10 cellular contexts compared by ENCODE assay signal in genomic region chr14:68147331-68147730, GRCh38.
DNase-seq lines count a peak whose midpoint lies in the region; ATAC-seq and TF ChIP-seq lines count a peak whose summit lies in the region.
"Had no signal": no experiment of that assay in that cellular context is flagged by ENCODE, and none has a peak within 500 bp of the region (broad histone marks: within the 10 kb centered on the region; RNA-seq: fewer than 3 reads in every experiment).

No MANE protein-coding gene starts in this region.

- no peak for TF ChIP-seq EP300 in sigmoid colon (IDR thresholded peaks at IDR 0.05)

- peak overlapping the region; percentile 99 for H3K27ac ChIP-seq in RWPE2 (ENCODE audit: poor library complexity, severe bottlenecking)
- peak overlapping the region; percentile 86 to 92 (median 88) for H3K27ac ChIP-seq in sigmoid colon

- no peaks in the 10 kb centered on the region for H3K27me3 ChIP-seq in RWPE2 (ENCODE audit: insufficient read depth, poor library complexity, severe bottlenecking)
- H3K27me3 ChIP-seq in sigmoid colon = no peaks in the 10 kb centered on the region
- H3K27me3 ChIP-seq: right atrium auricular region had no signal

- ATAC-seq in RWPE2 (ENCODE audit: low read depth) (peak; percentile 25; the same call in 2 of the 3 replicates), HG03378 (IDR thresholded peaks at IDR 0.05; ENCODE audit: unreplicated experiment) (no peak)

- intact Hi-C loops in sigmoid colon (cut with DNase I) = loop anchor here (10.0 kb wide), 1 partner anchor 247 kb away; no protein-coding TSS in a partner anchor
- intact Hi-C loops in posterior cingulate gyrus (cut with DNase I) = no loop called here

- peaks cover 46% of the 10 kb centered on the region for H3K4me1 ChIP-seq in RWPE2 (ENCODE audit: insufficient read depth, poor library complexity, severe bottlenecking)
- peaks cover 0 to 58% (median 50%) of the 10 kb centered on the region in 4 donors for H3K4me1 ChIP-seq in sigmoid colon

- H3K9me3 ChIP-seq in RWPE2 (ENCODE audit: severe bottlenecking) = peaks cover 4% of the 10 kb centered on the region
- H3K9me3 ChIP-seq in sigmoid colon = no peaks in the 10 kb centered on the region

- no peak for TF ChIP-seq POLR2A in sigmoid colon (IDR thresholded peaks at IDR 0.05)

- WGBS in sigmoid colon, 2 donors = 0 to 86% methylated on average over 1 of the region's 1 CpG

- DNase-seq in GM03348 (ENCODE audit: low spot score) (peak; percentile 16), RWPE2 (ENCODE audit: low spot score) (no peak), fibroblast of pulmonary artery (ENCODE audit: low read depth) (peak; percentile 31), sigmoid colon (no peak), posterior cingulate gyrus (no peak), cerebellum (ENCODE audit: low spot score) (no peak)
- DNase-seq in stimulated activated naive CD4-positive, alpha-beta T cell (lab: John Stamatoyannopoulos, UW) = no peak
- DNase-seq: activated CD4-positive, alpha-beta T cell treated with anti-CD3 and anti-CD28 coated beads, Interleukin-2, amount 10 ng/mL, durations not matched to agents 7 days and 5 days had no signal

- TF ChIP-seq CTCF in RWPE2 (IDR thresholded peaks at IDR 0.05; ENCODE audit: poor library complexity, severe bottlenecking) = no peak
- no peak for TF ChIP-seq CTCF in fibroblast of pulmonary artery (IDR thresholded peaks at IDR 0.05; ENCODE audit: low read length, missing control alignments)
- TF ChIP-seq CTCF in sigmoid colon (IDR thresholded peaks at IDR 0.05) = no peak

- peaks cover 3% of the 10 kb centered on the region; the same call in 1 of the 2 replicates for H3K36me3 ChIP-seq in RWPE2 (ENCODE audit: low read depth)
- no peaks in the 10 kb centered on the region for H3K36me3 ChIP-seq in sigmoid colon
- H3K36me3 ChIP-seq: right atrium auricular region had no signal

- H3K4me3 ChIP-seq in RWPE2 (ENCODE audit: severe bottlenecking) (no peak overlapping the region), fibroblast of pulmonary artery (replicated peaks; ENCODE audit: low read depth, low read length) (no peak overlapping the region), sigmoid colon (no peak overlapping the region)
- H3K4me3 ChIP-seq: right atrium auricular region had no signal

Comparison
In these comparisons a context has a peak if more than half of its experiments do, and no peak if none do; other contexts are left out.
1. DNase-seq: peak in GM03348 (single experiment) and fibroblast of pulmonary artery (single experiment); none in RWPE2 (single experiment), sigmoid colon (single experiment), posterior cingulate gyrus (0 of 10), stimulated activated naive CD4-positive, alpha-beta T cell (0 of 6) and cerebellum (single experiment).